In the genomic region with DNA sequence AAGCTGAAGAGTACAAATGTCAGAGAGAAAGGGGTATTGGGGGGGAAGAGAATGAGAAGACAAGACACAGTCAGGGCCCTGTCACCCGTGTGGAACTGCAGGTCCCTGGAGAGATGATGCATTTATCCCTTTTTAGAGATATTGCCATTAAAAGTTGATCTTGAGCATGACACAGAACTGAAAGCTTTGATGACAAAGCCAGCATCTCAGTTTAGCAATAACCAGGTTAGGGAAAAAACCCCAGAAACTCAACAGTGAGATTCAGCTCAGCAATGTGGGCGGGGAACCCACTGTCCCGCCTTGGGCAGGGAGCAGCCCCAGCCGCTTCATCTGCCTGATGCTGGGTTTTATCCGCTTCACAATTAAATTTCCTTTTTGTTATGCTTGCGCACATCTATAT, we compare ENCODE assay signal across 10 cellular contexts.
DNase-seq lines count a peak whose midpoint lies in the region; ATAC-seq and TF ChIP-seq lines count a peak whose summit lies in the region.
"Had no signal": no experiment of that assay in that cellular context is flagged by ENCODE, and none has a peak within 500 bp of the region (broad histone marks: within the 10 kb centered on the region; RNA-seq: fewer than 3 reads in every experiment).

No MANE protein-coding gene starts in this region.

- H3K4me1 Mint-ChIP-seq in stimulated activated naive B cell treated with anti-CD40 and anti-IgM and Interleukin-4, amounts not matched to agents 10 μg/mL and 1 μg/mL and 100 μg/mL, for 72 hours: peaks cover 39 to 61% of the 10 kb centered on the region in 2 donors
- H3K4me1 Mint-ChIP-seq: central memory CD8-positive, alpha-beta T cell had no signal

- H3K9me3 Mint-ChIP-seq in stimulated activated naive B cell treated with anti-CD40 and anti-IgM and Interleukin-4, amounts not matched to agents 10 μg/mL and 1 μg/mL and 100 μg/mL, for 72 hours: no peaks in the 10 kb centered on the region
- H3K9me3 Mint-ChIP-seq: central memory CD8-positive, alpha-beta T cell had no signal

- H3K36me3 ChIP-seq in body of pancreas (replicated peaks in 1 of 2; ENCODE audit: insufficient read depth in 1 of 2, low read depth in 2 of 2): no peaks in the 10 kb centered on the region

- no peaks in the 10 kb centered on the region for H3K9me3 ChIP-seq in body of pancreas

- DNase-seq in activated CD4-positive, alpha-beta T cell treated with anti-CD3 and anti-CD28 coated beads, Interleukin-2, amount 50 U/mL, for 48 hours: peak; percentile 42 to 59
- DNase-seq in activated CD4-positive, alpha-beta T cell treated with anti-CD3 and anti-CD28 coated beads, Interleukin-2, amount 50 U/mL, for 4 hours: no peak
- no peak for DNase-seq in body of pancreas
- DNase-seq in stimulated activated naive B cell treated with anti-CD40 and anti-IgM and Interleukin-4, amounts not matched to agents 10 μg/mL and 1 μg/mL and 100 μg/mL, for 72 hours: peak; percentile 73
- DNase-seq in epidermal melanocyte (ENCODE audit: insufficient read length, low spot score): no peak
- no peak for DNase-seq in NCI-H524 (lab: John Stamatoyannopoulos, UW)
- no peak for DNase-seq in activated CD8-positive, alpha-beta memory T cell treated with anti-CD3 and anti-CD28 coated beads, Interleukin-2, amount 50 U/mL, for 48 hours
- DNase-seq: NCI-H1694 treated with DMSO at 0.1 percent for 48 hours had no signal

- peak overlapping the region; percentile 88 for H3K27ac Mint-ChIP-seq in stimulated activated naive B cell treated with anti-CD40 and anti-IgM and Interleukin-4, amounts not matched to agents 10 μg/mL and 1 μg/mL and 100 μg/mL, for 72 hours

- TF ChIP-seq POLR2A in body of pancreas (IDR thresholded peaks at IDR 0.05): no peak

- H3K4me1 ChIP-seq in body of pancreas: peaks cover 76% of the 10 kb centered on the region

- H3K4me3 Mint-ChIP-seq in stimulated activated naive B cell treated with anti-CD40 and anti-IgM and Interleukin-4, amounts not matched to agents 10 μg/mL and 1 μg/mL and 100 μg/mL, for 72 hours: peak overlapping the region; percentile 29 to 57
- H3K4me3 Mint-ChIP-seq: central memory CD8-positive, alpha-beta T cell had no signal

- peaks cover 0 to 3% of the 10 kb centered on the region in 2 donors for H3K36me3 Mint-ChIP-seq in stimulated activated naive B cell treated with anti-CD40 and anti-IgM and Interleukin-4, amounts not matched to agents 10 μg/mL and 1 μg/mL and 100 μg/mL, for 72 hours

- TF ChIP-seq CTCF in body of pancreas (IDR thresholded peaks at IDR 0.05): no peak

- intact Hi-C loops in body of pancreas (cut with DNase I): no loop called here

- 86 to 91% methylated on average over 6 of the region's 6 CpGs for WGBS in body of pancreas, 2 donors

- H3K4me3 ChIP-seq in body of pancreas: no peak overlapping the region

- H3K27ac ChIP-seq in body of pancreas: peak overlapping the region in 3 of 4 donors; percentile 97 to 99 (median 98)

- ATAC-seq in HG02973 (IDR thresholded peaks at IDR 0.05; ENCODE audit: unreplicated experiment) (peak; percentile 88), body of pancreas (no peak)
- peak; percentile 96 to 97 for ATAC-seq in stimulated activated naive B cell treated with anti-CD40 and anti-IgM and Interleukin-4, amounts not matched to agents 10 μg/mL and 1 μg/mL and 100 μg/mL, for 72 hours (replicated peaks)

- no peaks in the 10 kb centered on the region for H3K27me3 Mint-ChIP-seq in stimulated activated naive B cell treated with anti-CD40 and anti-IgM and Interleukin-4, amounts not matched to agents 10 μg/mL and 1 μg/mL and 100 μg/mL, for 72 hours

- H3K27me3 ChIP-seq in body of pancreas: no peaks in the 10 kb centered on the region

Comparison
In these comparisons a context has a peak if more than half of its experiments do, and no peak if none do; other contexts are left out.
1. DNase-seq: peak in activated CD4-positive, alpha-beta T cell treated with anti-CD3 and anti-CD28 coated beads, Interleukin-2, amount 50 U/mL, for 48 hours (2 of 2) and stimulated activated naive B cell treated with anti-CD40 and anti-IgM and Interleukin-4, amounts not matched to agents 10 μg/mL and 1 μg/mL and 100 μg/mL, for 72 hours (single experiment); none in activated CD4-positive, alpha-beta T cell treated with anti-CD3 and anti-CD28 coated beads, Interleukin-2, amount 50 U/mL, for 4 hours (0 of 2), body of pancreas (0 of 4), epidermal melanocyte (single experiment), NCI-H524 (0 of 2) and activated CD8-positive, alpha-beta memory T cell treated with anti-CD3 and anti-CD28 coated beads, Interleukin-2, amount 50 U/mL, for 48 hours (single experiment).